ENCODE assay signal across 25 cellular contexts in the genomic region with DNA sequence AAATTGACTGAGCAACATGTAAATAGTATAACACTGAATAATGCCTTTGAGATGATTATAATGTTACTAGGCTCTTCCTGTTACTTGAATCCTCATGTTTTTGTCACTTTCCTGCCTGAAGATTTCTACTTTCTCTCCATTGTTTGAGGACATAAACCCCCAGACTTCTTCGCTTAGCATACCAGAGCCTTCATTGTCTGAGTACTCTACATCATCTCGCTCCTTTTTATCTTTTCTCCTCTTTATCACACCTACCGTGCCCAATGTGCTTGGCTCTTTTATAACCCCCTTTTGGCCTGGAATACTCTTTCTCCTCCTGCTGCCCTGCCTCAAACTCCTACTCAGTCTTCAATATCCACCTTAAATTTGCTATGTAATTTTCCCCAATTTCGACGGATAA. TPM values are rescaled to one million over a fixed set of nuclear protein-coding genes. Genes with fewer than 3 reads are reported as not detected.
DNase-seq lines count a peak whose midpoint lies in the region; ATAC-seq and TF ChIP-seq lines count a peak whose summit lies in the region.
"Had no signal": no experiment of that assay in that cellular context is flagged by ENCODE, and none has a peak within 500 bp of the region (broad histone marks: within the 10 kb centered on the region; RNA-seq: fewer than 3 reads in every experiment).

No MANE protein-coding gene starts in this region.

- no peak overlapping the region for H3K27ac Mint-ChIP-seq in GM23338
- peak overlapping the region; percentile 2 for H3K27ac Mint-ChIP-seq in dendritic cell treated with granulocyte-macrophage colony-stimulating factor and Interleukin-4, amounts not matched to agents 40 ng/mL and 50 ng/mL, for 4 days

- H3K79me2 ChIP-seq in GM23338 (replicated peaks; ENCODE audit: insufficient read depth) = peaks cover 62% of the 10 kb centered on the region

- H3K9ac ChIP-seq in HUES64 (ENCODE audit: low read depth, low read length) = peak overlapping the region; percentile 10; the same call in 1 of the 2 replicates
- H3K9ac ChIP-seq: KMS-11 had no signal

- peak; percentile 91 for ATAC-seq in GM23338
- ATAC-seq in HG03571 (IDR thresholded peaks at IDR 0.05; ENCODE audit: unreplicated experiment) = no peak
- ATAC-seq in GM19452 (IDR thresholded peaks at IDR 0.05; ENCODE audit: unreplicated experiment) = no peak
- ATAC-seq: PC-3, Right ventricle myocardium inferior had no signal

- no peaks in the 10 kb centered on the region for H3F3A ChIP-seq in GM23338 (replicated peaks; ENCODE audit: low read depth)

- no peak overlapping the region for H3K27ac ChIP-seq in GM23338 (ENCODE audit: low read depth)
- peak overlapping the region; percentile 51; the same call in 1 of the 2 replicates for H3K27ac ChIP-seq in HUES64 (ENCODE audit: low read depth, low read length)
- H3K27ac ChIP-seq: KMS-11, SJCRH30 had no signal

- no peaks in the 10 kb centered on the region for H3K9me2 ChIP-seq in GM23338 (ENCODE audit: insufficient read depth)

- no peaks in the 10 kb centered on the region for H3K9me3 ChIP-seq in HUES64 (ENCODE audit: insufficient read depth, low read depth, low read length)
- H3K9me3 ChIP-seq: SJCRH30 had no signal

- no peaks in the 10 kb centered on the region for H3K9me3 Mint-ChIP-seq in GM23338
- H3K9me3 Mint-ChIP-seq in dendritic cell treated with granulocyte-macrophage colony-stimulating factor and Interleukin-4, amounts not matched to agents 40 ng/mL and 50 ng/mL, for 4 days = no peaks in the 10 kb centered on the region

- intact Hi-C loops in dendritic cell treated with granulocyte-macrophage colony-stimulating factor and Interleukin-4, amounts not matched to agents 40 ng/mL and 50 ng/mL, for 4 days (cut with micrococcal nuclease) = no loop called here

- no peak overlapping the region for H2AFZ ChIP-seq in GM23338

- no peaks in the 10 kb centered on the region for H4K20me1 ChIP-seq in GM23338 (replicated peaks; ENCODE audit: insufficient read depth)

- H3K27me3 ChIP-seq in GM23338 (ENCODE audit: insufficient read depth) (no peaks in the 10 kb centered on the region), HUES64 (ENCODE audit: insufficient read depth, low read length) (no peaks in the 10 kb centered on the region)
- H3K27me3 ChIP-seq: SJCRH30 had no signal

- WGBS in HUES64 = 19% methylated on average over 5 of the region's 5 CpGs

- H3K27me3 Mint-ChIP-seq in GM23338 (ENCODE audit: insufficient read depth, low read depth, poor library complexity) = peaks cover 7% of the 10 kb centered on the region
- H3K27me3 Mint-ChIP-seq in dendritic cell treated with granulocyte-macrophage colony-stimulating factor and Interleukin-4, amounts not matched to agents 40 ng/mL and 50 ng/mL, for 4 days = no peaks in the 10 kb centered on the region

- H3K36me3 ChIP-seq in GM23338 (ENCODE audit: insufficient read depth) (no peaks in the 10 kb centered on the region), HUES64 (ENCODE audit: insufficient read depth, low read length) (no peaks in the 10 kb centered on the region)
- H3K36me3 ChIP-seq: SJCRH30 had no signal

- TF ChIP-seq CTCF in GM23338 (conservative IDR thresholded peaks at IDR 0.05; ENCODE audit: low read depth in 2 of 2) = no peak

- H3K36me3 Mint-ChIP-seq in GM23338 (ENCODE audit: low read depth) = no peaks in the 10 kb centered on the region
- H3K36me3 Mint-ChIP-seq in dendritic cell treated with granulocyte-macrophage colony-stimulating factor and Interleukin-4, amounts not matched to agents 40 ng/mL and 50 ng/mL, for 4 days (ENCODE audit: low read depth) = no peaks in the 10 kb centered on the region

- H3K4me1 ChIP-seq in GM23338 (ENCODE audit: insufficient read depth) (peaks cover 37% of the 10 kb centered on the region), HUES64 (ENCODE audit: insufficient read depth, low read length) (peaks cover 34% of the 10 kb centered on the region)

- no peak overlapping the region for H3K4me3 Mint-ChIP-seq in GM23338
- H3K4me3 Mint-ChIP-seq in dendritic cell treated with granulocyte-macrophage colony-stimulating factor and Interleukin-4, amounts not matched to agents 40 ng/mL and 50 ng/mL, for 4 days = no peak overlapping the region

- peak overlapping the region; percentile 11 for H3K4me3 ChIP-seq in GM23338
- H3K4me3 ChIP-seq in HUES64 (ENCODE audit: low read length) = no peak overlapping the region
- H3K4me3 ChIP-seq: SJCRH30 had no signal

- peaks cover 44% of the 10 kb centered on the region for H3K4me1 Mint-ChIP-seq in GM23338
- H3K4me1 Mint-ChIP-seq in dendritic cell treated with granulocyte-macrophage colony-stimulating factor and Interleukin-4, amounts not matched to agents 40 ng/mL and 50 ng/mL, for 4 days (ENCODE audit: low read depth) = peaks cover 46% of the 10 kb centered on the region

- H3K4me2 ChIP-seq in GM23338 = peak overlapping the region; percentile 27
- H3K4me2 ChIP-seq: KMS-11 had no signal

- peak; percentile 49 for DNase-seq in GM23338 (ENCODE audit: low spot score)
- DNase-seq in iPS-NIHi11 (ENCODE audit: low spot score) = peak; percentile 28
- DNase-seq in NCI-H2196 treated with DMSO at 0.1 percent for 48 hours (lab: John Stamatoyannopoulos, UW; ENCODE audit: unreplicated experiment) = no peak
- no peak for DNase-seq in NCI-H2171 treated with DMSO at 0.1 percent for 48 hours (lab: John Stamatoyannopoulos, UW)
- DNase-seq: Calu3; DMS79 treated with DMSO at 0.1 percent for 48 hours; GF-D8; GOT3; IMR-90; NCI-H1092; NCI-H1436; NCI-H187 treated with DMSO at 0.1 percent for 48 hours; NCI-H446; NCI-H524 treated with DMSO at 0.1 percent for 48 hours; NCI-H82; NK-92 treated with Interleukin-12 subunit alpha and Interleukin-12 subunit beta, amount 100 ng/mL, for 24 hours; PC-3; T-helper 1 cell had no signal

TF ChIP-seq in GM23338, 12 proteins besides CTCF, POLR2A, EP300 and RAD21:
- TF ChIP-seq ZNF114 (CRISPR knock-in tag; IDR thresholded peaks at IDR 0.05) (no peak), EZH2 (IDR thresholded peaks at IDR 0.05; ENCODE audit: low read depth, unreplicated experiment) (no peak), NANOG (IDR thresholded peaks at IDR 0.05; ENCODE audit: borderline replicate concordance) (no peak), STAT1 (IDR thresholded peaks at IDR 0.05; ENCODE audit: unreplicated experiment) (no peak), CREB1 (CRISPR knock-in tag; IDR thresholded peaks at IDR 0.05; ENCODE audit: low read depth) (no peak), EZH2phosphoT487 (IDR thresholded peaks at IDR 0.05; ENCODE audit: unreplicated experiment) (no peak)
- TF ChIP-seq, protein P1, sequence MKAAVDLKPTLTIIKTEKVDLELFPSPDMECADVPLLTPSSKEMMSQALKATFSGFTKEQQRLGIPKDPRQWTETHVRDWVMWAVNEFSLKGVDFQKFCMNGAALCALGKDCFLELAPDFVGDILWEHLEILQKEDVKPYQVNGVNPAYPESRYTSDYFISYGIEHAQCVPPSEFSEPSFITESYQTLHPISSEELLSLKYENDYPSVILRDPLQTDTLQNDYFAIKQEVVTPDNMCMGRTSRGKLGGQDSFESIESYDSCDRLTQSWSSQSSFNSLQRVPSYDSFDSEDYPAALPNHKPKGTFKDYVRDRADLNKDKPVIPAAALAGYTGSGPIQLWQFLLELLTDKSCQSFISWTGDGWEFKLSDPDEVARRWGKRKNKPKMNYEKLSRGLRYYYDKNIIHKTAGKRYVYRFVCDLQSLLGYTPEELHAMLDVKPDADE (IDR thresholded peaks at IDR 0.05) = no peak
TF ChIP-seq in GM23338: peak in this region for 0.

RNA-seq across cellular contexts. Expression of a gene that starts 30.3 kb away (rescaled TPM):
- 58.9 and 69.6 TPM in 2 replicates for total RNA-seq in GM23338 (2014; rRNA removed; shearing (Covaris generic))
- polyA plus RNA-seq in GM23338 (2016; fragmentation: Nextera tagmentation; extraction: Ambion mirVana) = 37.7 and 42.6 TPM in 2 replicates
- polyA plus RNA-seq in HUES64 (2013, experiment 1 of 2) = 15.5 TPM
- 19.4 TPM for polyA plus RNA-seq in HUES64 (2013, experiment 2 of 2)

Comparison
In these comparisons a context has a peak if more than half of its experiments do, and no peak if none do; other contexts are left out.
1. DNase-seq: peak in GM23338 (single experiment) and iPS-NIHi11 (single experiment); none in NCI-H2196 treated with DMSO at 0.1 percent for 48 hours (single experiment) and NCI-H2171 treated with DMSO at 0.1 percent for 48 hours (single experiment).